17 cellular contexts compared by ENCODE assay signal in the genomic region with DNA sequence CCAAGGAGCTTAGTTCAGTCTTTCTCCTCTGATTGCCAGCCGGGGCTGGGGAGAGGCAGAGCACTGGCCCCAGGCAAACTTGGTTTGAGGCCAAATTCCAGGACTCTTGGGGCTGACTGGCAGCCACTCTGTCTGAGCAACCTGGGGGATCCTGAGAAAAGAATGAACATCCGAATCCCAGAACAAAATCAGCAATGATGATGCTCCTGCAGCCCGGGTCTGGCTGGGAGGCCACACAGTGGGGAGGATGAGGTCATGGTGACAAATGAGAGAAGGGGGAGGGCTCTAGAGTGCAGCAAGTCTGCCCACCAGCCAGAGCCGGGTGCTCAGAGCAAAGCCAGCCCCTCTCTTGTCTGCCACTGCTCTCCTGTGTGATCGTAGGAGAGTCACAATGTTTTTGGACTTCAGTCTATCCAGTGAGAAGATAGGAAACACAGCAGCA.
A peak's percentile ranks its signal among the peaks of the same experiment; 100 is the strongest.
DNase-seq lines count a peak whose midpoint lies in the region; TF ChIP-seq lines count a peak whose summit lies in the region.
"Had no signal": no experiment of that assay in that cellular context is flagged by ENCODE, and none has a peak within 500 bp of the region (broad histone marks: within the 10 kb centered on the region; RNA-seq: fewer than 3 reads in every experiment).

No MANE protein-coding gene starts in this region.

- H3K9me3 ChIP-seq in endodermal cell (ENCODE audit: control insufficient read depth, low read length), result no peaks in the 10 kb centered on the region
- no peaks in the 10 kb centered on the region for H3K9me3 ChIP-seq in neuronal stem cell (replicated peaks in 1 of 2; ENCODE audit: control insufficient read depth in 2 of 2, insufficient read depth in 1 of 2, low read depth in 1 of 2, low read length in 2 of 2)
- no peaks in the 10 kb centered on the region for H3K9me3 ChIP-seq in esophagus squamous epithelium
- H3K9me3 ChIP-seq: BLaER1, pancreas, SK-N-SH had no signal

- H3K4me1 ChIP-seq in endodermal cell (ENCODE audit: control insufficient read depth, insufficient read depth, low read length) (peaks cover 3% of the 10 kb centered on the region), neuronal stem cell (ENCODE audit: control insufficient read depth in 2 of 2, insufficient read depth in 1 of 2, low read depth in 1 of 2, low read length in 2 of 2) (peaks cover 3 to 11% of the 10 kb centered on the region in 2 donors), esophagus squamous epithelium (no peaks in the 10 kb centered on the region)
- H3K4me1 ChIP-seq: BLaER1, pancreas had no signal

- H2BK5ac ChIP-seq in neuronal stem cell (ENCODE audit: low read length), result no peak overlapping the region

- no peaks in the 10 kb centered on the region for H3K36me3 ChIP-seq in endodermal cell (ENCODE audit: control insufficient read depth, insufficient read depth, low read length)
- H3K36me3 ChIP-seq in neuronal stem cell (replicated peaks in 1 of 2; ENCODE audit: control insufficient read depth in 2 of 2, insufficient read depth in 2 of 2, low read length in 2 of 2), result no peaks in the 10 kb centered on the region
- H3K36me3 ChIP-seq in esophagus squamous epithelium, result no peaks in the 10 kb centered on the region
- H3K36me3 ChIP-seq: BLaER1, pancreas had no signal

- H3K9ac ChIP-seq in endodermal cell (ENCODE audit: extremely low read depth, low read length, poor library complexity, severe bottlenecking) (no peak overlapping the region), neuronal stem cell (ENCODE audit: low read depth, low read length, poor library complexity) (no peak overlapping the region)
- H3K9ac ChIP-seq: BLaER1, SK-N-SH had no signal

- no peak overlapping the region for H4K91ac ChIP-seq in neuronal stem cell (ENCODE audit: low read depth, low read length, poor library complexity)

- no peak overlapping the region for H2BK120ac ChIP-seq in neuronal stem cell (ENCODE audit: low read depth, low read length)

- TF ChIP-seq POLR2A in esophagus squamous epithelium (IDR thresholded peaks at IDR 0.05), result no peak

- H3K36me3 Mint-ChIP-seq in endodermal cell (ENCODE audit: low read depth), result no peaks in the 10 kb centered on the region

- H3K27me3 Mint-ChIP-seq in endodermal cell (ENCODE audit: insufficient read depth), result peaks cover 14% of the 10 kb centered on the region

- no peaks in the 10 kb centered on the region for H3K79me1 ChIP-seq in neuronal stem cell (ENCODE audit: low read depth, low read length)

- H3K14ac ChIP-seq in neuronal stem cell (ENCODE audit: low read length), result no peak overlapping the region

- 26 to 65% methylated on average over 3 to 5 of the region's 5 CpGs for WGBS in endodermal cell (ENCODE audit: insufficient coverage in 1 of 2, insufficient read length in 1 of 2), 2 experiments
- no CpG with 5 or more reads among the region's 5 CpGs for WGBS in neuronal stem cell (ENCODE audit: extremely low coverage in 2 of 2, insufficient read length in 2 of 2, insufficient replicate concordance in 1 of 2), 2 donors
- WGBS in esophagus squamous epithelium, 2 donors, result 10 to 17% methylated on average over 3 to 5 of the region's 5 CpGs

- H3K27me3 ChIP-seq in endodermal cell (ENCODE audit: control insufficient read depth, insufficient read depth, low read length, poor library complexity, severe bottlenecking) (no peaks in the 10 kb centered on the region), neuronal stem cell (ENCODE audit: control insufficient read depth in 3 of 3, insufficient read depth in 3 of 3, low read depth in 1 of 3, low read length in 3 of 3) (no peaks in the 10 kb centered on the region), esophagus squamous epithelium (peaks cover 0 to 35% (median 0%) of the 10 kb centered on the region in 4 donors)
- H3K27me3 ChIP-seq: BLaER1 had no signal

- H3K23ac ChIP-seq in neuronal stem cell (ENCODE audit: low read depth, low read length, poor library complexity), result no peak overlapping the region

- H3K4me3 ChIP-seq in endodermal cell (ENCODE audit: low read length), result no peak overlapping the region
- no peak overlapping the region for H3K4me3 ChIP-seq in neuronal stem cell (ENCODE audit: low read length in 2 of 2)
- no peak overlapping the region for H3K4me3 ChIP-seq in esophagus squamous epithelium
- H3K4me3 ChIP-seq: BLaER1, pancreas had no signal

- H3K4me1 Mint-ChIP-seq in endodermal cell, result peaks cover 17% of the 10 kb centered on the region

- intact Hi-C loops in esophagus squamous epithelium (cut with DNase I), result no loop called here

- no peak overlapping the region for H4K8ac ChIP-seq in neuronal stem cell (ENCODE audit: low read depth, low read length)

- TF ChIP-seq CTCF in endodermal cell (conservative IDR thresholded peaks at IDR 0.05) (no peak), esophagus squamous epithelium (IDR thresholded peaks at IDR 0.05) (no peak)

- no peak overlapping the region for H3K4me2 ChIP-seq in neuronal stem cell (ENCODE audit: insufficient read depth, low read length, poor library complexity, severe bottlenecking)
- H3K4me2 ChIP-seq: BLaER1, SK-N-SH had no signal

- no peak overlapping the region for H2AK5ac ChIP-seq in neuronal stem cell (ENCODE audit: low read depth, low read length)

- DNase-seq in EL (peak; percentile 46), NCI-H1694 treated with DMSO at 0.1 percent for 48 hours (lab: John Stamatoyannopoulos, UW) (peak; percentile 29), endodermal cell (peak; percentile 77), neuronal stem cell (ENCODE audit: low spot score) (peak; percentile 23), cerebellum (ENCODE audit: low spot score) (no peak), MV-4-11 (lab: John Stamatoyannopoulos, UW) (no peak), esophagus squamous epithelium (lab: John Stamatoyannopoulos, UW) (no peak), NCI-H2196 treated with DMSO at 0.1 percent for 48 hours (lab: John Stamatoyannopoulos, UW; ENCODE audit: unreplicated experiment) (no peak)
- DNase-seq: activated CD8-positive, alpha-beta T cell treated with anti-CD3 and anti-CD28 coated beads, Interleukin-2, amount 10 ng/mL, durations not matched to agents 7 days and 5 days; aorta; DMS79; midbrain; NCI-H2171; pancreas; SK-N-SH had no signal

- H3K27ac ChIP-seq in endodermal cell (ENCODE audit: low read depth, low read length), result peak overlapping the region; percentile 45
- no peak overlapping the region for H3K27ac ChIP-seq in neuronal stem cell (replicated peaks; ENCODE audit: low read length)
- no peak overlapping the region for H3K27ac ChIP-seq in esophagus squamous epithelium
- H3K27ac ChIP-seq: BLaER1, pancreas had no signal

- no peak overlapping the region for H3K4ac ChIP-seq in neuronal stem cell (ENCODE audit: low read length)

- H3K4me3 Mint-ChIP-seq in endodermal cell, result no peak overlapping the region
- H3K4me3 Mint-ChIP-seq: activated CD8-positive, alpha-beta T cell treated with anti-CD3 and anti-CD28 coated beads, Interleukin-2, amount 10 ng/mL, durations not matched to agents 7 days and 5 days had no signal

- no peak overlapping the region for H2BK15ac ChIP-seq in neuronal stem cell (ENCODE audit: low read length)

- peak overlapping the region; percentile 89 for H2AFZ ChIP-seq in neuronal stem cell (ENCODE audit: low read length)

- H2BK12ac ChIP-seq in neuronal stem cell (ENCODE audit: low read length), result no peak overlapping the region

- H3K27ac Mint-ChIP-seq in endodermal cell, result no peak overlapping the region
- H3K27ac Mint-ChIP-seq: activated CD8-positive, alpha-beta T cell treated with anti-CD3 and anti-CD28 coated beads, Interleukin-2, amount 10 ng/mL, durations not matched to agents 7 days and 5 days; activated T-helper 2 cell treated with anti-CD3 and anti-CD28 coated beads, Interferon-gamma antibody, Interleukin-2, Interleukin-4, amounts not matched to agents 10 μg/mL and 5 μg/mL and 100 μg/mL, durations not matched to agents 14 hours and 24 hours and 36 hours had no signal

- H3K18ac ChIP-seq in neuronal stem cell (ENCODE audit: low read length), result no peak overlapping the region

- no peaks in the 10 kb centered on the region for H3K9me3 Mint-ChIP-seq in endodermal cell
- H3K9me3 Mint-ChIP-seq: activated T-helper 2 cell treated with anti-CD3 and anti-CD28 coated beads, Interferon-gamma antibody, Interleukin-2, Interleukin-4, amounts not matched to agents 10 μg/mL and 5 μg/mL and 100 μg/mL, durations not matched to agents 14 hours and 24 hours and 36 hours had no signal

Comparison
In these comparisons a context has a peak if more than half of its experiments do, and no peak if none do; other contexts are left out.
1. DNase-seq: peak in EL (single experiment), NCI-H1694 treated with DMSO at 0.1 percent for 48 hours (single experiment), endodermal cell (single experiment) and neuronal stem cell (single experiment); none in cerebellum (single experiment), MV-4-11 (single experiment), esophagus squamous epithelium (single experiment) and NCI-H2196 treated with DMSO at 0.1 percent for 48 hours (single experiment).